Comparison of ENCODE assay signal across 12 cellular contexts in the genomic region with DNA sequence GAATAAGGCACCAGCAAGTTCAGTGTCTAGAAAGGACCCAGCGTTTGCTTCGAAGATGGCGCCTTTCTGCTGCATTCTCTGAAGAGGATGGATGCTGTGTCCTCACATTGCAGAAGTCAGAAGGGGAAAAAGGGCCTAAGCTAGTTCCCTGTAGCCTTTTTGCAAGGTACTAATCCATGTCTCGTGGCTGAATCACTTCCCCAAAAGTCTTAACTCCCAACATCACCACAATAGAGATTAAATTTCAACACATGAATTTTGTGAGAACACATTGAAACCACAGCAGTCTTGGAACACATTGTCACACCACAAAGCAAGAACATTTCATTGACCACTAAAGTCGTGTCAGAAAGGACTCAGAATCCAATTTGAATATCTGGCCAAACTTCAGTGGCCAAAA. TPM values are rescaled to one million over a fixed set of nuclear protein-coding genes. Genes with fewer than 3 reads are reported as not detected.
DNase-seq lines count a peak whose midpoint lies in the region; ATAC-seq and TF ChIP-seq lines count a peak whose summit lies in the region.
"Had no signal": no experiment of that assay in that cellular context is flagged by ENCODE, and none has a peak within 500 bp of the region (broad histone marks: within the 10 kb centered on the region; RNA-seq: fewer than 3 reads in every experiment).

No MANE protein-coding gene starts in this region.

- no peak overlapping the region for H3K4me2 ChIP-seq in OCI-LY7 (ENCODE audit: low read length)

- WGBS in right lobe of liver (ENCODE audit: insufficient coverage, low coverage, low lambda C conversion rate, missing lambda C conversion rate) = 60% methylated on average over 4 of the region's 5 CpGs

- H3K9ac ChIP-seq in adipocyte (ENCODE audit: low read length) = no peak overlapping the region

- H2AFZ ChIP-seq in OCI-LY7 (ENCODE audit: low read length) = no peak overlapping the region

- no TSS peak for BruUV-seq in OCI-LY7 (replicated peaks; lab: Mats Ljungman, UMichigan)

- H3K9me3 ChIP-seq in adipocyte (ENCODE audit: control insufficient read depth, low read length) (no peaks in the 10 kb centered on the region), right lobe of liver (no peaks in the 10 kb centered on the region), OCI-LY7 (ENCODE audit: low read length) (no peaks in the 10 kb centered on the region)

- H3K27ac ChIP-seq in right lobe of liver (no peak overlapping the region), OCI-LY7 (ENCODE audit: low read depth, low read length, poor library complexity, severe bottlenecking) (no peak overlapping the region)

- no peak for TF ChIP-seq CTCF in BJ (IDR thresholded peaks at IDR 0.05; ENCODE audit: insufficient read depth, low read depth, low read length)
- no peak for TF ChIP-seq CTCF in right lobe of liver (IDR thresholded peaks at IDR 0.05)
- no peak for TF ChIP-seq CTCF in OCI-LY7 (conservative IDR thresholded peaks at IDR 0.05; ENCODE audit: low read length)

- H3K79me2 ChIP-seq in OCI-LY7 (ENCODE audit: insufficient read depth, low read depth, low read length) = no peaks in the 10 kb centered on the region

- H3K4me3 ChIP-seq in BJ (ENCODE audit: low read depth, low read length) (no peak overlapping the region), adipocyte (ENCODE audit: low read length) (no peak overlapping the region), right lobe of liver (no peak overlapping the region), OCI-LY7 (ENCODE audit: low read depth, low read length, poor library complexity, severe bottlenecking) (no peak overlapping the region)

- H4K20me1 ChIP-seq in OCI-LY7 (ENCODE audit: insufficient read depth, low read length) = no peaks in the 10 kb centered on the region

- peaks cover 3% of the 10 kb centered on the region for H3K27me3 ChIP-seq in BJ (ENCODE audit: control insufficient read depth, insufficient read depth, low read length)
- H3K27me3 ChIP-seq in adipocyte (replicated peaks; ENCODE audit: control insufficient read depth, insufficient read depth, low read length) = no peaks in the 10 kb centered on the region
- H3K27me3 ChIP-seq in right lobe of liver = no peaks in the 10 kb centered on the region

- CTCF ChIA-PET in BJ (lab: Yijun Ruan, JAX) (no interaction called here), OCI-LY7 (lab: Charles Lee; ENCODE audit: unreplicated experiment) (no interaction called here)

- ATAC-seq in right lobe of liver (peak; percentile 3 to 34 (median 16)), HG03378 (IDR thresholded peaks at IDR 0.05; ENCODE audit: unreplicated experiment) (no peak), GM21515 (IDR thresholded peaks at IDR 0.05; ENCODE audit: unreplicated experiment) (no peak), GM18502 (IDR thresholded peaks at IDR 0.05; ENCODE audit: poor library complexity, unreplicated experiment) (no peak)
- ATAC-seq: CD8-positive, alpha-beta T cell; T-cell had no signal

- TF ChIP-seq POLR2A in right lobe of liver (IDR thresholded peaks at IDR 0.05) = no peak

- no peaks in the 10 kb centered on the region for H3K9me2 ChIP-seq in OCI-LY7 (ENCODE audit: insufficient read depth, low read length)

- H3K4me1 ChIP-seq in adipocyte (ENCODE audit: control insufficient read depth, insufficient read depth, low read length) (peaks cover 18% of the 10 kb centered on the region), right lobe of liver (peaks cover 0 to 24% (median 11%) of the 10 kb centered on the region in 4 donors), OCI-LY7 (ENCODE audit: insufficient read depth, low read length, poor library complexity, severe bottlenecking) (no peaks in the 10 kb centered on the region)

- POLR2A ChIA-PET in BJ (lab: Charles Lee) = interaction anchor here (0.6 kb wide), 1 partner anchor 12 kb away, joined by 3 read pairs; no protein-coding TSS in a partner anchor
- POLR2A ChIA-PET in OCI-LY7 (lab: Charles Lee) = interaction anchor here (0.5 to 1.1 kb wide), 3 partner anchors 13 to 160 kb away, joined by 3 to 6 read pairs (median 4); no protein-coding TSS in a partner anchor

- intact Hi-C loops in right lobe of liver (cut with DNase I) = no loop called here
- intact Hi-C loops in OCI-LY7 (cut with micrococcal nuclease; ENCODE audit: unreplicated experiment) = no loop called here

- H3K36me3 ChIP-seq in BJ (ENCODE audit: control insufficient read depth, insufficient read depth, low read length) (no peaks in the 10 kb centered on the region), adipocyte (ENCODE audit: control insufficient read depth, insufficient read depth, low read length, severe bottlenecking) (no peaks in the 10 kb centered on the region), right lobe of liver (no peaks in the 10 kb centered on the region), OCI-LY7 (ENCODE audit: insufficient read depth, low read length) (no peaks in the 10 kb centered on the region)

- peak; percentile 18 for DNase-seq in BJ (ENCODE audit: low read depth)
- peak; percentile 81 for DNase-seq in LHCN-M2 (ENCODE audit: low read depth)
- peak; percentile 27 for DNase-seq in adipocyte (ENCODE audit: low read depth)
- DNase-seq in right lobe of liver = no peak
- no peak for DNase-seq in OCI-LY7 (ENCODE audit: low spot score)
- DNase-seq: activated naive CD4-positive, alpha-beta T cell treated with anti-CD3 and anti-CD28 coated beads, Interleukin-2, amount 50 U/mL, for 16 hours; CD8-positive, alpha-beta T cell; NCI-H1048; T-cell had no signal

RNA-seq across cellular contexts. Expression of gene KLHL31, which starts 42.1 kb away (rescaled TPM):
- polyA plus RNA-seq in BJ (2011; rRNA removed) = 0.01 TPM in 1 of 2 replicates, not detected in the other
- polyA minus RNA-seq in BJ (2011; rRNA and poly(A)+ RNA removed) = not detected in 2 replicates
- not detected in 2 replicates for total RNA-seq in LHCN-M2 (2014; rRNA removed)
- not detected for polyA plus RNA-seq in LHCN-M2 (2012)
- under 1 TPM; 0.12 to 0.53 (median 0.23) TPM for total RNA-seq in right lobe of liver
- total RNA-seq in OCI-LY7 (2014; rRNA removed; shearing (Covaris generic)) = not detected in 2 replicates
- total RNA-seq in OCI-LY7 (2022) = not detected in 2 replicates

Comparison
In these comparisons a context has a peak if more than half of its experiments do, and no peak if none do; other contexts are left out.
1. DNase-seq: peak in BJ (single experiment), LHCN-M2 (single experiment) and adipocyte (single experiment); none in right lobe of liver (0 of 3) and OCI-LY7 (single experiment).
2. ATAC-seq: peak in right lobe of liver (4 of 4); none in HG03378 (single experiment), GM21515 (single experiment) and GM18502 (single experiment).